In the genomic region with DNA sequence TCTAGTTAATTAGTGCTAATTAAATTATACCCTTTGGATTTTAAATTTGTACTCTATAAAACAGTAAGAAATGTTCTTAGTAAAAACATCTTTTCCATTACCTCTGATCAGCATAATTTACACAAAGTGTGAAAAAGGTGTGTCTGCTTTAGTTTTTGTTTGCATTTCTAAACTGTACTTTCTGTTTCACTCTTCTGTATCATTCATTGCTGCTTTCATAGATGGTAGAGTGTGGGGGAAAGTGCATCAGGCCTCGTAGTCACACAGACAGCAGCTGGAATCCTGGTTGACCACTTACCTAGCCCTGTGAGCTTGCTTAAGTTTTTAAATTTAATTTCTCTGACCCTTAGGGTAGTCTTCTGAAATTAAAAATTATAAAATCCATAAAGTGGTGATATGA, we compare ENCODE assay signal across 14 cellular contexts.
DNase-seq lines count a peak whose midpoint lies in the region; ATAC-seq, FAIRE-seq and TF ChIP-seq lines count a peak whose summit lies in the region.
"Had no signal": no experiment of that assay in that cellular context is flagged by ENCODE, and none has a peak within 500 bp of the region (broad histone marks: within the 10 kb centered on the region; RNA-seq: fewer than 3 reads in every experiment).

No MANE protein-coding gene starts in this region.

- H3K27me3 Mint-ChIP-seq in glutamatergic neuron (ENCODE audit: unreplicated experiment), result no peaks in the 10 kb centered on the region
- H3K27me3 Mint-ChIP-seq: CD4-positive, alpha-beta memory T cell; naive B cell had no signal

- H3K4me1 Mint-ChIP-seq in glutamatergic neuron (ENCODE audit: low read depth, unreplicated experiment), result no peaks in the 10 kb centered on the region
- H3K4me1 Mint-ChIP-seq: CD4-positive, alpha-beta memory T cell; naive B cell had no signal

- no peaks in the 10 kb centered on the region for H3K36me3 Mint-ChIP-seq in glutamatergic neuron (ENCODE audit: unreplicated experiment)
- H3K36me3 Mint-ChIP-seq: CD4-positive, alpha-beta memory T cell; naive B cell had no signal

- no peak for TF ChIP-seq CTCF in glutamatergic neuron (IDR thresholded peaks at IDR 0.05; ENCODE audit: partially characterized antibody, unreplicated experiment)

- no peak for FAIRE-seq in GM12892 (lab: Jason Lieb, UNC)
- no peak for FAIRE-seq in RCC 7860 (lab: Jason Lieb, UNC)

- H3K9me3 Mint-ChIP-seq in glutamatergic neuron (ENCODE audit: unreplicated experiment), result no peaks in the 10 kb centered on the region

- peak; percentile 12 for DNase-seq in kidney tubule cell (ENCODE audit: low spot score)
- no peak for DNase-seq in GM12892 (ENCODE audit: insufficient read length)
- no peak for DNase-seq in glutamatergic neuron
- no peak for DNase-seq in RCC 7860 (ENCODE audit: low spot score)
- no peak for DNase-seq in stimulated activated CD4-positive, alpha-beta T cell treated with anti-CD3 and anti-CD28 coated beads, Interleukin-4, amount 100 ng/mL, for 24 hours
- DNase-seq: activated CD4-positive, alpha-beta T cell treated with anti-CD3 and anti-CD28 coated beads for 48 hours; CD4-positive, alpha-beta memory T cell; naive B cell; NCI-H1092 treated with DMSO at 0.1 percent for 48 hours; thyroid gland had no signal

- TF ChIP-seq POLR2A in GM12892 (IDR thresholded peaks at IDR 0.05; ENCODE audit: low read depth, low read length), result no peak

- no peak overlapping the region for H3K4me3 Mint-ChIP-seq in glutamatergic neuron (ENCODE audit: unreplicated experiment)
- H3K4me3 Mint-ChIP-seq: CD4-positive, alpha-beta memory T cell; naive B cell had no signal

- ATAC-seq in GM19025 (IDR thresholded peaks at IDR 0.05; ENCODE audit: low read depth, unreplicated experiment) (peak; percentile 77), GM21825 (IDR thresholded peaks at IDR 0.05; ENCODE audit: unreplicated experiment) (peak; percentile 76), HG03342 (IDR thresholded peaks at IDR 0.05; ENCODE audit: unreplicated experiment) (peak; percentile 91)
- ATAC-seq: sciatic nerve had no signal

- no peak overlapping the region for H3K27ac Mint-ChIP-seq in glutamatergic neuron (ENCODE audit: unreplicated experiment)
- H3K27ac Mint-ChIP-seq: CD4-positive, alpha-beta memory T cell; naive B cell had no signal
